ENCODE assay signal across 17 cellular contexts in genomic region chr3:26624209-26624775, GRCh38. TPM values are rescaled to one million over a fixed set of nuclear protein-coding genes. Genes with fewer than 3 reads are reported as not detected.
DNase-seq lines count a peak whose midpoint lies in the region; ATAC-seq and TF ChIP-seq lines count a peak whose summit lies in the region.
"Had no signal": no experiment of that assay in that cellular context is flagged by ENCODE, and none has a peak within 500 bp of the region (broad histone marks: within the 10 kb centered on the region; RNA-seq: fewer than 3 reads in every experiment).

No MANE protein-coding gene starts in this region.

- no peak overlapping the region for H3K4me3 Mint-ChIP-seq in activated CD8-positive, alpha-beta T cell treated with anti-CD3 and anti-CD28 coated beads for 36 hours
- H3K4me3 Mint-ChIP-seq: naive B cell had no signal

- H3K36me3 Mint-ChIP-seq in activated CD8-positive, alpha-beta T cell treated with anti-CD3 and anti-CD28 coated beads for 36 hours (ENCODE audit: low read depth), result no peaks in the 10 kb centered on the region

- peaks cover 36% of the 10 kb centered on the region for H3K27me3 Mint-ChIP-seq in activated CD8-positive, alpha-beta T cell treated with anti-CD3 and anti-CD28 coated beads for 36 hours

- TF ChIP-seq EP300 in suprapubic skin (IDR thresholded peaks at IDR 0.05), result no peak

- no peak for TF ChIP-seq POLR2A in suprapubic skin (IDR thresholded peaks at IDR 0.05)

- 47 to 57% (median 56%) methylated on average over 28 of the region's 28 CpGs for WGBS in psoas muscle, 3 donors
- WGBS in suprapubic skin, result 16% methylated on average over 21 of the region's 28 CpGs

- H3K36me3 ChIP-seq in ES-I3 (ENCODE audit: insufficient read depth, low read length), result no peaks in the 10 kb centered on the region
- H3K36me3 ChIP-seq in psoas muscle (ENCODE audit: insufficient read depth in 1 of 2, low read depth in 1 of 2), result no peaks in the 10 kb centered on the region
- no peaks in the 10 kb centered on the region for H3K36me3 ChIP-seq in suprapubic skin

- peak overlapping the region; percentile 49 for H3K9ac ChIP-seq in ES-I3 (ENCODE audit: low read depth, low read length)

- ATAC-seq in psoas muscle (no peak), HG03469 (IDR thresholded peaks at IDR 0.05; ENCODE audit: unreplicated experiment) (no peak)
- ATAC-seq in activated CD8-positive, alpha-beta T cell treated with anti-CD3 and anti-CD28 coated beads for 36 hours, result no peak
- ATAC-seq: left cardiac atrium had no signal

- peaks cover 0 to 27% (median 0%) of the 10 kb centered on the region in 3 donors for H3K27me3 ChIP-seq in psoas muscle (ENCODE audit: insufficient read depth in 3 of 3, low read length in 2 of 3)
- H3K27me3 ChIP-seq in suprapubic skin, result peaks cover 49% of the 10 kb centered on the region

- CTCF ChIA-PET in activated CD8-positive, alpha-beta T cell treated with anti-CD3 and anti-CD28 coated beads for 36 hours (lab: Charles Lee), result no interaction called here

- TF ChIP-seq CTCF in psoas muscle (IDR thresholded peaks at IDR 0.05), result no peak
- no peak for TF ChIP-seq CTCF in suprapubic skin (IDR thresholded peaks at IDR 0.05)
- TF ChIP-seq CTCF in activated CD8-positive, alpha-beta T cell treated with anti-CD3 and anti-CD28 coated beads for 36 hours (IDR thresholded peaks at IDR 0.05), result no peak

- intact Hi-C loops in psoas muscle (cut with DNase I), result no loop called here
- intact Hi-C loops in activated CD8-positive, alpha-beta T cell treated with anti-CD3 and anti-CD28 coated beads for 36 hours (cut with micrococcal nuclease), result no loop called here

- POLR2A ChIA-PET in activated CD8-positive, alpha-beta T cell treated with anti-CD3 and anti-CD28 coated beads for 36 hours (lab: Charles Lee), result no interaction called here

- H3K9me3 ChIP-seq in ES-I3 (ENCODE audit: control insufficient read depth, insufficient read depth, low read length), result no peaks in the 10 kb centered on the region
- no peaks in the 10 kb centered on the region for H3K9me3 ChIP-seq in iPS-18c (ENCODE audit: control insufficient read depth, insufficient read depth, low read length)
- H3K9me3 ChIP-seq in psoas muscle, result no peaks in the 10 kb centered on the region
- H3K9me3 ChIP-seq in suprapubic skin, result no peaks in the 10 kb centered on the region

- DNase-seq in astrocyte of the hippocampus (ENCODE audit: low read depth, low spot score) (peak; percentile 7), psoas muscle (peak in 1 of 2 donors; percentile 26), suprapubic skin (ENCODE audit: low spot score in 2 of 2) (no peak), AG20443 (ENCODE audit: low spot score) (no peak)
- DNase-seq in activated CD8-positive, alpha-beta T cell treated with anti-CD3 and anti-CD28 coated beads for 36 hours, result no peak
- DNase-seq: activated CD4-positive, alpha-beta T cell treated with anti-CD3 and anti-CD28 coated beads, Interleukin-2, amount 50 U/mL, for 1 hour; dermis blood vessel endothelial cell; left cardiac atrium; naive B cell; NCI-H2029; Right ventricle myocardium superior; T1000 had no signal

- H3K27ac ChIP-seq in psoas muscle (no peak overlapping the region), suprapubic skin (no peak overlapping the region)
- H3K27ac ChIP-seq: skin epidermis had no signal

- H3K4me1 Mint-ChIP-seq in activated CD8-positive, alpha-beta T cell treated with anti-CD3 and anti-CD28 coated beads for 36 hours (ENCODE audit: low read depth), result no peaks in the 10 kb centered on the region

- no peak overlapping the region for H3K27ac Mint-ChIP-seq in activated CD8-positive, alpha-beta T cell treated with anti-CD3 and anti-CD28 coated beads for 36 hours

- no peaks in the 10 kb centered on the region for H3K9me3 Mint-ChIP-seq in activated CD8-positive, alpha-beta T cell treated with anti-CD3 and anti-CD28 coated beads for 36 hours

- H3K4me1 ChIP-seq in ES-I3 (ENCODE audit: insufficient read depth, low read length), result peaks cover 2% of the 10 kb centered on the region; the same call in 1 of the 2 replicates
- H3K4me1 ChIP-seq in psoas muscle, result no peaks in the 10 kb centered on the region
- peaks cover 16% of the 10 kb centered on the region for H3K4me1 ChIP-seq in suprapubic skin

- H3K4me3 ChIP-seq in iPS-18c (ENCODE audit: insufficient read depth, low read depth, low read length), result peak overlapping the region; percentile 64
- peak overlapping the region; percentile 73 for H3K4me3 ChIP-seq in psoas muscle
- no peak overlapping the region for H3K4me3 ChIP-seq in suprapubic skin
- H3K4me3 ChIP-seq: skin epidermis had no signal

RNA-seq across cellular contexts. Expression of gene LRRC3B, which starts 1.7 kb away (rescaled TPM):
- 1 to 10 TPM in 2 of 4 donors, under 1 TPM in 2; 0.36 to 1.1 (median 0.82) TPM for total RNA-seq in psoas muscle
- polyA plus RNA-seq in psoas muscle, result 1 to 10 TPM in 2 of 3 donors, under 1 TPM in 1; 0.05 to 3.2 (median 2.7) TPM
- not detected for total RNA-seq in suprapubic skin
- total RNA-seq in activated CD8-positive, alpha-beta T cell treated with anti-CD3 and anti-CD28 coated beads for 36 hours, result not detected
- total RNA-seq: dermis blood vessel endothelial cell, subcutaneous adipose tissue had no signal
